ENCODE assay signal across 14 cellular contexts in genomic region chr1:159927211-159927886, GRCh38. TPM values are rescaled to one million over a fixed set of nuclear protein-coding genes. Genes with fewer than 3 reads are reported as not detected.
"Had no signal": no experiment of that assay in that cellular context is flagged by ENCODE, and none has a peak within 500 bp of the region (broad histone marks: within the 10 kb centered on the region; RNA-seq: fewer than 3 reads in every experiment).

No MANE protein-coding gene starts in this region.

- H3K27me3 ChIP-seq: ascending aorta, sigmoid colon, testis had no signal

- H3K27ac ChIP-seq: ascending aorta, sigmoid colon had no signal

- DNase-seq: activated CD8-positive, alpha-beta memory T cell treated with anti-CD3 and anti-CD28 coated beads, Interleukin-2, amount 50 U/mL, for 48 hours; activated CD8-positive, alpha-beta T cell treated with anti-CD3 and anti-CD28 coated beads, Interleukin-2, amount 10 ng/mL, durations not matched to agents 7 days and 5 days; activated naive CD4-positive, alpha-beta T cell; left ventricle myocardium superior; sigmoid colon; stimulated activated CD4-positive, alpha-beta T cell treated with anti-CD3 and anti-CD28 coated beads, Interleukin-4, amount 100 ng/mL, for 24 hours; stimulated activated naive CD8-positive, alpha-beta T cell treated with anti-CD3 and anti-CD28 coated beads, Interleukin-15, amount 100 ng/mL, for 72 hours; testis had no signal

- ATAC-seq: activated CD8-positive, alpha-beta T cell treated with anti-CD3 and anti-CD28 coated beads, Interleukin-2, amount 10 ng/mL, durations not matched to agents 7 days and 5 days; left ventricle myocardium superior; stimulated activated naive CD8-positive, alpha-beta T cell treated with anti-CD3 and anti-CD28 coated beads, Interleukin-15, amount 100 ng/mL, for 72 hours had no signal

- H3K9me3 ChIP-seq: ascending aorta, sigmoid colon, testis had no signal

- H3K36me3 ChIP-seq: ascending aorta, sigmoid colon had no signal

- H3K27ac Mint-ChIP-seq: activated CD8-positive, alpha-beta T cell treated with anti-CD3 and anti-CD28 coated beads, Interleukin-2, amount 10 ng/mL, durations not matched to agents 7 days and 5 days had no signal

- H3K9me3 Mint-ChIP-seq: stimulated activated naive CD8-positive, alpha-beta T cell treated with anti-CD3 and anti-CD28 coated beads, Interleukin-15, amount 100 ng/mL, for 72 hours had no signal

- H3K4me3 Mint-ChIP-seq: activated CD8-positive, alpha-beta T cell treated with anti-CD3 and anti-CD28 coated beads, Interleukin-2, amount 10 ng/mL, durations not matched to agents 7 days and 5 days; stimulated activated naive CD8-positive, alpha-beta T cell treated with anti-CD3 and anti-CD28 coated beads, Interleukin-15, amount 100 ng/mL, for 72 hours had no signal

- H3K4me3 ChIP-seq: ascending aorta, sigmoid colon, testis had no signal

- H3K27me3 Mint-ChIP-seq: stimulated activated naive CD8-positive, alpha-beta T cell treated with anti-CD3 and anti-CD28 coated beads, Interleukin-15, amount 100 ng/mL, for 72 hours had no signal

RNA-seq across cellular contexts. Expression of gene IGSF9, which starts 18.1 kb away (rescaled TPM):
- total RNA-seq: activated CD8-positive, alpha-beta T cell treated with anti-CD3 and anti-CD28 coated beads, Interleukin-2, amount 10 ng/mL, durations not matched to agents 7 days and 5 days; pulmonary artery endothelial cell had no signal
- polyA plus RNA-seq: fibroblast of lung had no signal

RNA-seq across cellular contexts. Expression of gene SLAMF9, which starts 26.7 kb away (rescaled TPM):
- total RNA-seq: activated CD8-positive, alpha-beta T cell treated with anti-CD3 and anti-CD28 coated beads, Interleukin-2, amount 10 ng/mL, durations not matched to agents 7 days and 5 days; ascending aorta; fibroblast of lung; frontal cortex; left ventricle myocardium superior; myocyte; pulmonary artery endothelial cell; sigmoid colon; T-helper 2 cell treated with Interferon-gamma antibody and Interleukin-4, amounts not matched to agents 100 ng/mL and 5 ng/mL, for 36 hours had no signal
- polyA plus RNA-seq: fibroblast of lung had no signal

RNA-seq across cellular contexts. Expression of gene CFAP45, which starts 27.4 kb away (rescaled TPM):
- total RNA-seq: ascending aorta, myocyte had no signal
